29 cellular contexts compared by ENCODE assay signal in the genomic region with DNA sequence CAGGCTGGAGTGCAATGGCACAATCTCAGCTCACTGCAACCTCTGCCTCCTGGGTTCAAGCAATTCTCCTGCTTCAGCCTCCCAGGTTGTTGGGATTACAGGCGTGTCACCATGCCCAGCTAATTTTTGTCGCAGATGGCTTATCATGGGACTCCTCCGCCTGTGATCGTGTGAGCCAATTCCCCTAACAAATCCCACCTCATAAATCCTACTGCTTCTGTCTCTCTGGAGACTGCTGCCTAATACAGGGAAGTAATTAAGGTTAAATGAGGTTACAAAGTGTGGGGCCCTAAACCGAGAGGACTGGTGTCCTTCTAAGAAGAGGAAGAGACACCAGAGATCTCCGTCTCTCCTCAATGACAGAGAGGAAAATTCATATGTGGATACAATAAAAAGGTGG. TPM values are rescaled to one million over a fixed set of nuclear protein-coding genes. Genes with fewer than 3 reads are reported as not detected.
A peak's percentile ranks its signal among the peaks of the same experiment; 100 is the strongest.
DNase-seq lines count a peak whose midpoint lies in the region; ATAC-seq, FAIRE-seq and TF ChIP-seq lines count a peak whose summit lies in the region.
"Had no signal": no experiment of that assay in that cellular context is flagged by ENCODE, and none has a peak within 500 bp of the region (broad histone marks: within the 10 kb centered on the region; RNA-seq: fewer than 3 reads in every experiment).

No MANE protein-coding gene starts in this region.

- H3K4me1 ChIP-seq in Caco-2, result peaks cover 43% of the 10 kb centered on the region
- H3K4me1 ChIP-seq in endodermal cell (ENCODE audit: control insufficient read depth, insufficient read depth, low read length), result no peaks in the 10 kb centered on the region
- peaks cover 0 to 7% of the 10 kb centered on the region in 2 donors for H3K4me1 ChIP-seq in small intestine (ENCODE audit: control insufficient read depth in 2 of 2, insufficient read depth in 1 of 2, low read depth in 1 of 2, low read length in 1 of 2)
- peaks cover 0 to 15% (median 3%) of the 10 kb centered on the region in 4 donors for H3K4me1 ChIP-seq in upper lobe of left lung
- H3K4me1 ChIP-seq: BE2C, SJCRH30 had no signal

- H3K9me3 Mint-ChIP-seq in Caco-2 (ENCODE audit: unreplicated experiment) (no peaks in the 10 kb centered on the region), endodermal cell (no peaks in the 10 kb centered on the region)
- H3K9me3 Mint-ChIP-seq: activated CD4-positive, alpha-beta T cell treated with anti-CD3 and anti-CD28 coated beads, Interleukin-2, amount 10 ng/mL, durations not matched to agents 24 days and 14 days; activated naive CD8-positive, alpha-beta T cell treated with anti-CD3 and anti-CD28 coated beads, Interleukin-2, amount 50 U/mL, for 24 hours; CD8-positive, alpha-beta T cell; central memory CD8-positive, alpha-beta T cell had no signal

- no peak overlapping the region for H3K27ac ChIP-seq in endodermal cell (ENCODE audit: low read depth, low read length)
- H3K27ac ChIP-seq in small intestine (ENCODE audit: low read depth in 1 of 2, low read length in 1 of 2), result peak overlapping the region; percentile 34 to 71
- H3K27ac ChIP-seq in upper lobe of left lung, result peak overlapping the region in 1 of 4 donors; percentile 20
- H3K27ac ChIP-seq: esophagus muscularis mucosa, SJCRH30 had no signal

- FAIRE-seq in small intestine (lab: Jason Lieb, UNC), result no peak
- FAIRE-seq: endometrium, GM12891, urothelium cell line had no signal

- H3K9me3 ChIP-seq in Caco-2 (no peaks in the 10 kb centered on the region), endodermal cell (ENCODE audit: control insufficient read depth, low read length) (no peaks in the 10 kb centered on the region), small intestine (ENCODE audit: control insufficient read depth, low read depth) (no peaks in the 10 kb centered on the region), upper lobe of left lung (no peaks in the 10 kb centered on the region)
- H3K9me3 ChIP-seq: BE2C, esophagus muscularis mucosa, SJCRH30 had no signal

- no TSS peak for BruUV-seq in Caco-2 (replicated peaks; lab: Mats Ljungman, UMichigan)

- POLR2A ChIA-PET in Caco-2 (lab: Charles Lee), result interaction anchor here (0.8 kb wide), 1 partner anchor 10 kb away, joined by 3 read pairs; no protein-coding TSS in a partner anchor

- no peaks in the 10 kb centered on the region for H3K27me3 Mint-ChIP-seq in Caco-2 (ENCODE audit: insufficient read depth, unreplicated experiment)
- H3K27me3 Mint-ChIP-seq in endodermal cell (ENCODE audit: insufficient read depth), result no peaks in the 10 kb centered on the region
- H3K27me3 Mint-ChIP-seq: activated CD4-positive, alpha-beta T cell treated with anti-CD3 and anti-CD28 coated beads, Interleukin-2, amount 10 ng/mL, durations not matched to agents 24 days and 14 days; activated naive CD8-positive, alpha-beta T cell treated with anti-CD3 and anti-CD28 coated beads, Interleukin-2, amount 50 U/mL, for 24 hours; central memory CD8-positive, alpha-beta T cell had no signal

- H3K36me3 ChIP-seq in Caco-2 (ENCODE audit: control insufficient read depth, insufficient read depth, low read length), result no peaks in the 10 kb centered on the region
- peaks cover 65% of the 10 kb centered on the region for H3K36me3 ChIP-seq in endodermal cell (ENCODE audit: control insufficient read depth, insufficient read depth, low read length)
- H3K36me3 ChIP-seq in small intestine (ENCODE audit: control insufficient read depth in 2 of 2, insufficient read depth in 2 of 2, low read length in 2 of 2), result peaks cover 2 to 5% of the 10 kb centered on the region in 2 donors
- peaks cover 3 to 74% (median 21%) of the 10 kb centered on the region in 4 donors for H3K36me3 ChIP-seq in upper lobe of left lung

- no peak for TF ChIP-seq POLR2A in upper lobe of left lung (IDR thresholded peaks at IDR 0.05)

- peaks cover 52% of the 10 kb centered on the region for H3K36me3 Mint-ChIP-seq in Caco-2 (ENCODE audit: insufficient read depth, unreplicated experiment)
- H3K36me3 Mint-ChIP-seq in endodermal cell (ENCODE audit: low read depth), result peaks cover 48% of the 10 kb centered on the region

- H3K4me1 Mint-ChIP-seq in Caco-2 (ENCODE audit: low read depth, unreplicated experiment), result peaks cover 46% of the 10 kb centered on the region
- H3K4me1 Mint-ChIP-seq in endodermal cell, result peaks cover 11% of the 10 kb centered on the region

- H3K27me3 ChIP-seq in Caco-2 (replicated peaks; ENCODE audit: control insufficient read depth, insufficient read depth, low read length), result no peaks in the 10 kb centered on the region
- H3K27me3 ChIP-seq in endodermal cell (ENCODE audit: control insufficient read depth, insufficient read depth, low read length, poor library complexity, severe bottlenecking), result no peaks in the 10 kb centered on the region
- H3K27me3 ChIP-seq in small intestine (ENCODE audit: control insufficient read depth in 2 of 2, insufficient read depth in 2 of 2, low read length in 2 of 2), result no peaks in the 10 kb centered on the region
- H3K27me3 ChIP-seq in upper lobe of left lung, result no peaks in the 10 kb centered on the region
- H3K27me3 ChIP-seq: BE2C, esophagus muscularis mucosa, SJCRH30 had no signal

- TF ChIP-seq EP300 in upper lobe of left lung (IDR thresholded peaks at IDR 0.05), result no peak

- no peak overlapping the region for H3K4me3 Mint-ChIP-seq in Caco-2 (ENCODE audit: unreplicated experiment)
- H3K4me3 Mint-ChIP-seq in endodermal cell, result no peak overlapping the region
- H3K4me3 Mint-ChIP-seq: activated CD4-positive, alpha-beta T cell treated with anti-CD3 and anti-CD28 coated beads, Interleukin-2, amount 10 ng/mL, durations not matched to agents 24 days and 14 days; activated naive CD8-positive, alpha-beta T cell treated with anti-CD3 and anti-CD28 coated beads, Interleukin-2, amount 50 U/mL, for 24 hours; CD8-positive, alpha-beta T cell; central memory CD8-positive, alpha-beta T cell had no signal

- WGBS in endodermal cell (ENCODE audit: insufficient coverage in 1 of 2, insufficient read length in 1 of 2), 2 experiments, result 94 to 96% methylated on average over 2 to 6 of the region's 6 CpGs
- 20 to 69% (median 50%) methylated on average over 6 of the region's 6 CpGs for WGBS in small intestine, 3 donors
- WGBS in upper lobe of left lung, 2 donors, result 84 to 92% methylated on average over 6 of the region's 6 CpGs

- DNase-seq in Caco-2, result no peak
- peak; percentile 98 for DNase-seq in NCI-H82 (lab: John Stamatoyannopoulos, UW)
- DNase-seq in endodermal cell, result no peak
- DNase-seq in small intestine, result peak; percentile 53
- DNase-seq in upper lobe of left lung, result no peak
- DNase-seq: activated CD4-positive, alpha-beta T cell treated with anti-CD3 and anti-CD28 coated beads, Interleukin-2, amount 10 ng/mL, durations not matched to agents 24 days and 14 days; activated gamma-delta T cell treated with Interleukin-2 at 50 U/mL for 16 hours; activated naive CD8-positive, alpha-beta T cell treated with anti-CD3 and anti-CD28 coated beads, Interleukin-2, amount 50 U/mL, for 24 hours; activated T-cell treated with anti-CD3 and anti-CD28 coated beads, Interleukin-2, amount 50 U/mL, for 1 hour; BE2C; CD8-positive, alpha-beta T cell; dermis blood vessel endothelial cell; foreskin fibroblast; head of caudate nucleus; islet precursor cell; Kasumi-1; left ventricle myocardium superior; NCI-H1436 treated with DMSO at 0.1 percent for 48 hours; NCI-H345; nucleus accumbens; SJCRH30; stimulated activated CD4-positive, alpha-beta T cell treated with anti-CD3 and anti-CD28 coated beads, Interleukin-4, amount 100 ng/mL, for 24 hours had no signal

- intact Hi-C loops in Caco-2 (cut with micrococcal nuclease; ENCODE audit: unreplicated experiment), result no loop called here

- TF ChIP-seq CTCF in Caco-2 (IDR thresholded peaks at IDR 0.05; ENCODE audit: insufficient read depth in 1 of 2, low read depth in 1 of 2, low read length in 1 of 2, severe bottlenecking in 1 of 2, unreplicated experiment in 1 of 2) (no peak), endodermal cell (conservative IDR thresholded peaks at IDR 0.05) (no peak), upper lobe of left lung (IDR thresholded peaks at IDR 0.05) (no peak)

- no peak for ATAC-seq in HG02840 (IDR thresholded peaks at IDR 0.05; ENCODE audit: low FRiP score, unreplicated experiment)
- no peak for ATAC-seq in upper lobe of left lung (ENCODE audit: low FRiP score in 2 of 2)
- ATAC-seq in GM18520 (IDR thresholded peaks at IDR 0.05; ENCODE audit: unreplicated experiment), result no peak
- ATAC-seq: activated naive CD8-positive, alpha-beta T cell treated with anti-CD3 and anti-CD28 coated beads, Interleukin-2, amount 50 U/mL, for 24 hours; CD8-positive, alpha-beta T cell; left ventricle myocardium superior had no signal

- H3K4me3 ChIP-seq in Caco-2 (ENCODE audit: low read depth, low read length), result no peak overlapping the region
- H3K4me3 ChIP-seq in endodermal cell (ENCODE audit: low read length), result no peak overlapping the region
- no peak overlapping the region for H3K4me3 ChIP-seq in small intestine (ENCODE audit: low read depth in 1 of 2, low read length in 2 of 2)
- H3K4me3 ChIP-seq in upper lobe of left lung, result no peak overlapping the region
- H3K4me3 ChIP-seq: esophagus muscularis mucosa, SJCRH30 had no signal

- CTCF ChIA-PET in Caco-2 (lab: Charles Lee), result interaction anchor here (1.0 to 2.6 kb wide), 2 partner anchors 52 to 224 kb away, joined by 3 to 13 read pairs; a partner anchor contains a TSS

- no peak overlapping the region for H3K9ac ChIP-seq in endodermal cell (ENCODE audit: extremely low read depth, low read length, poor library complexity, severe bottlenecking)

- peak overlapping the region; percentile 38 for H3K27ac Mint-ChIP-seq in Caco-2 (ENCODE audit: unreplicated experiment)
- peak overlapping the region; percentile 60 for H3K27ac Mint-ChIP-seq in endodermal cell

RNA-seq across cellular contexts. Expression of a gene that starts 52.0 kb away (rescaled TPM):
- total RNA-seq in Caco-2 (2022) (144 and 146 TPM in 2 replicates), endodermal cell (100 to 1,000 TPM in 1 of 2 donors, 10 to 100 TPM in 1; 84.2 to 103 TPM), upper lobe of left lung (100 to 1,000 TPM in 2 of 6 donors, 10 to 100 TPM in 4; 64.3 to 118 (median 80.5) TPM)
- 74.2 TPM for polyA plus RNA-seq in endodermal cell (2013, experiment 1 of 2)
- polyA plus RNA-seq in endodermal cell (2013, experiment 2 of 2), result 68.6 TPM
- polyA plus RNA-seq in small intestine, result 10 to 100 TPM; 32.4 to 45.2 (median 39.2) TPM

Comparison
In these comparisons a context has a peak if more than half of its experiments do, and no peak if none do; other contexts are left out.
1. DNase-seq: peak in NCI-H82 (single experiment) and small intestine (single experiment); none in Caco-2 (0 of 2), endodermal cell (single experiment) and upper lobe of left lung (0 of 2).